Comparison of ENCODE assay signal across 22 cellular contexts in the genomic region with DNA sequence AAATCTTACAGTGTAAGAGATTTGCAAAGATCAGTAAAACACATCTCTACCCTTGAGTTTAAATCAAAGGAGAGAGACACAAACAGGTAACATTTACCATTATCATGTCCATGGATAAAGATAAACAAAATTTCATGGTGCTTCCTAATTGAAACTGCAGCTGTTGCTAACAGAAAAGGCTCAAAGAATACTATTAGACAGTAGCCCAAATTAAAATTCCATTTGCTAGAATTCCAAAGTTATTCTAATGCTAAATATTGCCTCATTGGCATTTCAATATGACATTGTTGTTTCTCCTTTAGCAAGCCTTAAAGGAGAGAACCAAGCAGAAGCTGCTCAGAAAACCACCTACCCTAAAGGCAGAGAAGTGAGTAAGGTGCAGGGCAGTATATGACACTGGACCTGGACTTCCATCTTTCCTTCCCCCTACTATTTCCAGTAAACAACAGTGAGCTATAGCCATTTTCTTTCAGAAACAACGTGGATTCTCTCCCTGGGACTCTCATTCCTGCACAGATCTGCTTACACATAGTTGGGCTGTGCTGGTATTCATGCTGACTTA. TPM values are rescaled to one million over a fixed set of nuclear protein-coding genes. Genes with fewer than 3 reads are reported as not detected.
A peak's percentile ranks its signal among the peaks of the same experiment; 100 is the strongest.
DNase-seq lines count a peak whose midpoint lies in the region; ATAC-seq, FAIRE-seq and TF ChIP-seq lines count a peak whose summit lies in the region.
"Had no signal": no experiment of that assay in that cellular context is flagged by ENCODE, and none has a peak within 500 bp of the region (broad histone marks: within the 10 kb centered on the region; RNA-seq: fewer than 3 reads in every experiment).

No MANE protein-coding gene starts in this region.

- no peak overlapping the region for H2AFZ ChIP-seq in H9 (ENCODE audit: low read length)
- no peak overlapping the region for H2AFZ ChIP-seq in H1 (ENCODE audit: low read length)
- no peak overlapping the region for H2AFZ ChIP-seq in Karpas-422 (ENCODE audit: low read length)

- POLR2A ChIA-PET in H1 (lab: Charles Lee; ENCODE audit: partially characterized antibody): interaction anchor here (0.7 to 5.9 kb wide), 12 partner anchors 8 to 97 kb away, joined by 3 to 27 read pairs (median 4); no protein-coding TSS in a partner anchor

- H3K9me3 ChIP-seq in H9 (ENCODE audit: control insufficient read depth, low read depth, low read length) (no peaks in the 10 kb centered on the region), HUES64 (ENCODE audit: insufficient read depth, low read depth, low read length) (no peaks in the 10 kb centered on the region), H1 (ENCODE audit: insufficient read depth in 2 of 2, low read depth in 1 of 2, low read length in 1 of 2) (no peaks in the 10 kb centered on the region), psoas muscle (no peaks in the 10 kb centered on the region), Karpas-422 (ENCODE audit: low read length) (no peaks in the 10 kb centered on the region)
- H3K9me3 ChIP-seq: BE2C, Peyer's patch had no signal

- peaks cover 7% of the 10 kb centered on the region for H3K79me1 ChIP-seq in H9 (ENCODE audit: insufficient read depth, low read depth, low read length, poor library complexity, severe bottlenecking)
- H3K79me1 ChIP-seq in H1 (ENCODE audit: low read depth, low read length): no peaks in the 10 kb centered on the region

- no peak overlapping the region for H3T11ph ChIP-seq in H9 (ENCODE audit: low read length)

- no peak overlapping the region for H3K18ac ChIP-seq in H9 (ENCODE audit: insufficient read length, low read depth, low read length)
- no peak overlapping the region; the same call in none of the 2 replicates for H3K18ac ChIP-seq in H1 (ENCODE audit: extremely low read depth, low read length)

- H3K4me1 ChIP-seq in H9 (ENCODE audit: insufficient read depth, low read length) (peaks cover 28% of the 10 kb centered on the region), HUES64 (ENCODE audit: insufficient read depth, low read length) (peaks cover 56% of the 10 kb centered on the region), H1 (replicated peaks in 1 of 4; ENCODE audit: control insufficient read depth in 3 of 4, insufficient read depth in 4 of 4, low read length in 3 of 4) (peaks cover 1 to 28% (median 13%) of the 10 kb centered on the region in 4 experiments; a peak in 6 of 7 replicates), psoas muscle (peaks cover 17% of the 10 kb centered on the region), Karpas-422 (ENCODE audit: low read length) (peaks cover 28% of the 10 kb centered on the region)
- H3K4me1 ChIP-seq: BE2C, Peyer's patch had no signal

- intact Hi-C loops in psoas muscle (cut with DNase I): no loop called here

- TF ChIP-seq CTCF in H9 (conservative IDR thresholded peaks at IDR 0.05) (no peak), H1 (IDR thresholded peaks at IDR 0.05; ENCODE audit: control extremely low read depth in 1 of 3, insufficient read depth in 1 of 3, low read depth in 1 of 3, low read length in 3 of 3) (no peak), psoas muscle (IDR thresholded peaks at IDR 0.05) (no peak)

- DNase-seq in H9 (no peak), H1 (ENCODE audit: low read depth in 1 of 2, low spot score in 2 of 2) (no peak), psoas muscle (no peak), Karpas-422 (no peak), EL (no peak)
- DNase-seq: BE2C; CD4-positive, CD25-positive, alpha-beta regulatory T cell; COR-L47; DMS 273 treated with DMSO at 0.1 percent for 48 hours; DND-41; NCI-H1105; NCI-H1694; NCI-H2081 treated with DMSO at 0.1 percent for 48 hours; NCI-H446 treated with DMSO at 0.1 percent for 48 hours; NCI-H69; Peyer's patch had no signal

- peaks cover 39 to 56% (median 54%) of the 10 kb centered on the region in 3 experiments; a peak in 6 of 7 replicates for H3K36me3 Mint-ChIP-seq in H9 (ENCODE audit: insufficient read depth in 1 of 3, low read depth in 3 of 3)

- H4K5ac ChIP-seq in H9 (ENCODE audit: insufficient read length, low read depth, low read length) (no peak overlapping the region), H1 (ENCODE audit: insufficient read length, low read depth, low read length) (no peak overlapping the region)

- H3K27ac ChIP-seq in H9 (ENCODE audit: insufficient read length, low read depth, low read length) (peak overlapping the region; percentile 63), HUES64 (ENCODE audit: low read depth, low read length) (peak overlapping the region; percentile 53; the same call in 1 of the 2 replicates), H1 (ENCODE audit: low read depth, low read length) (no peak overlapping the region), psoas muscle (peak overlapping the region; percentile 32), Karpas-422 (ENCODE audit: low read length) (no peak overlapping the region)
- H3K27ac ChIP-seq: Peyer's patch had no signal

- no peaks in the 10 kb centered on the region for H3K9me2 ChIP-seq in Karpas-422 (replicated peaks; ENCODE audit: insufficient read depth, low read length)

- FAIRE-seq in H1 (lab: Jason Lieb, UNC): no peak
- FAIRE-seq: A204.1, G401.6 had no signal

- H2BK12ac ChIP-seq in H9 (ENCODE audit: insufficient read length, low read depth, low read length) (no peak overlapping the region), H1 (ENCODE audit: low read depth, low read length) (no peak overlapping the region)

- H2BK120ac ChIP-seq in H9 (ENCODE audit: low read depth, low read length, poor library complexity, severe bottlenecking) (no peak overlapping the region), H1 (replicated peaks; ENCODE audit: low read depth, low read length) (no peak overlapping the region)

- H3K4me3 ChIP-seq in HUES64 (ENCODE audit: low read length) (no peak overlapping the region), H1 (ENCODE audit: extremely low read depth in 1 of 4, insufficient read depth in 2 of 4, low read depth in 3 of 4, low read length in 4 of 4) (peak overlapping the region in 1 of 4 experiments; percentile 40; a peak in 2 of 8 replicates), psoas muscle (no peak overlapping the region), Karpas-422 (ENCODE audit: low read length) (no peak overlapping the region)
- H3K4me3 ChIP-seq: Peyer's patch had no signal

- H3K27me3 Mint-ChIP-seq in H9 (ENCODE audit: low read depth): no peaks in the 10 kb centered on the region
- H3K27me3 Mint-ChIP-seq: CD4-positive, CD25-positive, alpha-beta regulatory T cell had no signal

- peak in 1 of 2 experiments; percentile 26; a peak in 1 of 3 replicates for TF ChIP-seq POLR2A in H1 (IDR thresholded peaks at IDR 0.05; ENCODE audit: control extremely low read depth in 1 of 2, low read depth in 2 of 2, low read length in 2 of 2)

- H4K20me1 ChIP-seq in H9 (ENCODE audit: control insufficient read depth, insufficient read depth, insufficient read length): no peaks in the 10 kb centered on the region
- H4K20me1 ChIP-seq in H1 (replicated peaks in 1 of 2; ENCODE audit: control insufficient read depth in 1 of 2, insufficient read depth in 2 of 2, low read length in 2 of 2): peaks cover 0 to 5% of the 10 kb centered on the region in 2 experiments
- H4K20me1 ChIP-seq in Karpas-422 (ENCODE audit: insufficient read depth, low read depth, low read length): no peaks in the 10 kb centered on the region

- H3K14ac ChIP-seq in H9 (ENCODE audit: insufficient read depth, low read length) (no peak overlapping the region), H1 (ENCODE audit: insufficient read length) (no peak overlapping the region)

- no peak overlapping the region for H3K56ac ChIP-seq in H9 (ENCODE audit: insufficient read length, low read depth, low read length)
- H3K56ac ChIP-seq in H1 (replicated peaks; ENCODE audit: insufficient read length, low read depth, low read length): no peak overlapping the region

- no peak overlapping the region for H3K9ac ChIP-seq in H9 (ENCODE audit: extremely low read depth, insufficient read length, low read length)
- no peak overlapping the region for H3K9ac ChIP-seq in HUES64 (ENCODE audit: low read depth, low read length)
- H3K9ac ChIP-seq in H1 (replicated peaks in 1 of 4; ENCODE audit: extremely low read depth in 1 of 4, low read depth in 3 of 4, low read length in 3 of 4): no peak overlapping the region
- no peak overlapping the region for H3K9ac ChIP-seq in Karpas-422 (ENCODE audit: low read length)

- WGBS in H9 (ENCODE audit: extremely low coverage, insufficient read length, low lambda C conversion rate): no CpG with 5 or more reads among the region's 1 CpG
- 13% methylated on average over 1 of the region's 1 CpG for WGBS in HUES64
- WGBS in H1 (ENCODE audit: extremely low coverage in 1 of 2, insufficient coverage in 1 of 2, insufficient read length in 1 of 2, insufficient replicate concordance in 2 of 2, low coverage in 1 of 2, low lambda C conversion rate in 2 of 2, missing lambda C conversion rate in 1 of 2), 2 experiments: 0% methylated on average over 1 of the region's 1 CpG; no CpG with 5 or more reads in 1 of the 2 experiments
- 3 to 14% (median 14%) methylated on average over 1 of the region's 1 CpG for WGBS in psoas muscle, 3 donors

- H4K91ac ChIP-seq in H9 (ENCODE audit: insufficient read length, low read depth, low read length): no peak overlapping the region
- H4K91ac ChIP-seq in H1 (replicated peaks; ENCODE audit: insufficient read length, low read length): no peak overlapping the region

- no peak overlapping the region for H2BK15ac ChIP-seq in H9 (ENCODE audit: low read depth, low read length)
- H2BK15ac ChIP-seq in H1 (ENCODE audit: low read length): no peak overlapping the region

- no peak overlapping the region for H4K8ac ChIP-seq in H9 (replicated peaks; ENCODE audit: insufficient read length, low read depth, low read length)
- no peak overlapping the region for H4K8ac ChIP-seq in H1 (ENCODE audit: extremely low read depth, insufficient read depth, low read length)

- CTCF ChIA-PET in H1 (lab: Charles Lee; ENCODE audit: partially characterized antibody): interaction anchor here (0.6 to 1.9 kb wide), 2 partner anchors 13 to 74 kb away, joined by 5 to 9 read pairs; no protein-coding TSS in a partner anchor

- H3K79me2 ChIP-seq in H9 (ENCODE audit: insufficient read depth, low read length) (peaks cover 30% of the 10 kb centered on the region; the same call in 1 of the 2 replicates), H1 (ENCODE audit: control insufficient read depth in 1 of 2, insufficient read depth in 2 of 2, low read length in 2 of 2) (peaks cover 0 to 87% of the 10 kb centered on the region in 2 experiments; a peak in 2 of 4 replicates), Karpas-422 (ENCODE audit: low read length) (peaks cover 62% of the 10 kb centered on the region)

- H3K23me2 ChIP-seq in H9 (ENCODE audit: insufficient read length, low read depth, low read length, poor library complexity, severe bottlenecking) (no peaks in the 10 kb centered on the region), H1 (ENCODE audit: low read depth, low read length) (no peaks in the 10 kb centered on the region)

- no peaks in the 10 kb centered on the region for H3K27me3 ChIP-seq in H9 (ENCODE audit: insufficient read depth, low read length)
- no peaks in the 10 kb centered on the region for H3K27me3 ChIP-seq in HUES64 (ENCODE audit: insufficient read depth, low read length)
- H3K27me3 ChIP-seq in H1 (replicated peaks in 1 of 4; ENCODE audit: control insufficient read depth in 3 of 4, extremely low read depth in 1 of 4, insufficient read depth in 3 of 4, low read length in 3 of 4): no peaks in the 10 kb centered on the region
- peaks cover 0 to 3% (median 0%) of the 10 kb centered on the region in 3 donors for H3K27me3 ChIP-seq in psoas muscle (ENCODE audit: insufficient read depth in 3 of 3, low read length in 2 of 3)
- H3K27me3 ChIP-seq in Karpas-422 (ENCODE audit: low read length): no peaks in the 10 kb centered on the region
- H3K27me3 ChIP-seq: BE2C, Peyer's patch had no signal

- H2AK5ac ChIP-seq in H9 (ENCODE audit: insufficient read length, low read length) (no peak overlapping the region), H1 (ENCODE audit: low read depth, low read length) (no peak overlapping the region)

- no peak overlapping the region for H2BK20ac ChIP-seq in H9 (ENCODE audit: low read depth, low read length, poor library complexity, severe bottlenecking)
- no peak overlapping the region for H2BK20ac ChIP-seq in H1 (ENCODE audit: low read length)

- no peak overlapping the region for H3K4ac ChIP-seq in H9 (ENCODE audit: low read depth, low read length)
- H3K4ac ChIP-seq in H1 (replicated peaks; ENCODE audit: insufficient read length, low read depth, low read length): no peak overlapping the region

- H2BK5ac ChIP-seq in H9 (ENCODE audit: insufficient read length, low read length) (no peak overlapping the region), H1 (ENCODE audit: low read depth, low read length) (peak overlapping the region; percentile 71; the same call in 1 of the 2 replicates)

- peaks cover 76% of the 10 kb centered on the region for H3K36me3 ChIP-seq in HUES64 (ENCODE audit: insufficient read depth, low read length)
- peaks cover 0 to 53% (median 14%) of the 10 kb centered on the region in 4 experiments; a peak in 6 of 8 replicates for H3K36me3 ChIP-seq in H1 (ENCODE audit: control insufficient read depth in 2 of 4, insufficient read depth in 4 of 4, low read length in 3 of 4)
- H3K36me3 ChIP-seq in psoas muscle (ENCODE audit: insufficient read depth in 1 of 2, low read depth in 1 of 2): peaks cover 0 to 29% of the 10 kb centered on the region in 2 donors
- peaks cover 12% of the 10 kb centered on the region for H3K36me3 ChIP-seq in Karpas-422 (ENCODE audit: insufficient read depth, low read length)

- H3K4me2 ChIP-seq in H9 (ENCODE audit: insufficient read depth, insufficient read length, low read length): peak overlapping the region; percentile 24
- peak overlapping the region; percentile 54 to 65 for H3K4me2 ChIP-seq in H1 (ENCODE audit: insufficient read depth in 1 of 2, low read depth in 2 of 2, low read length in 2 of 2)
- no peak overlapping the region for H3K4me2 ChIP-seq in Karpas-422 (ENCODE audit: low read depth, low read length, poor library complexity, severe bottlenecking)

- H3K23ac ChIP-seq in H9 (ENCODE audit: insufficient read length, low read depth, low read length) (no peak overlapping the region), H1 (ENCODE audit: insufficient read length) (no peak overlapping the region)

- TF ChIP-seq RAD21 in H1 (IDR thresholded peaks at IDR 0.05 in 1 of 2, conservative IDR thresholded peaks at IDR 0.05 in 1 of 2; ENCODE audit: low read depth in 2 of 2, low read length in 2 of 2): no peak

- no peak for ATAC-seq in psoas muscle
- no peak for ATAC-seq in HG02588 (IDR thresholded peaks at IDR 0.05; ENCODE audit: unreplicated experiment)

- H3K4me3 Mint-ChIP-seq in H9: peak overlapping the region; percentile 14 to 57; a peak in 4 of 5 replicates

- no peaks in the 10 kb centered on the region for H3K9me3 Mint-ChIP-seq in H9
- H3K9me3 Mint-ChIP-seq: CD4-positive, CD25-positive, alpha-beta regulatory T cell had no signal

- peaks cover 80 to 81% of the 10 kb centered on the region in 2 experiments for H3K4me1 Mint-ChIP-seq in H9

- H3K27ac Mint-ChIP-seq in H9: peak overlapping the region; percentile 80 to 95 (median 93)

- TF ChIP-seq EP300 in H1 (IDR thresholded peaks at IDR 0.05; ENCODE audit: borderline replicate concordance in 1 of 2, low read depth in 2 of 2, low read length in 2 of 2): no peak

RNA-seq across cellular contexts. Expression of a gene that starts 19.5 kb away (rescaled TPM):
- total RNA-seq in H9 (2021) (not detected in 2 replicates), psoas muscle (not detected)
- not detected for polyA plus RNA-seq in HUES64 (2013, experiment 1 of 2)
- not detected for polyA plus RNA-seq in HUES64 (2013, experiment 2 of 2)
- total RNA-seq in H1 (2021; fragmentation: NEBNext Ultra II Directional; extraction: Animal tissue kit (Norgen Biotek cat#: 25700)): not detected in 2 replicates
- polyA plus RNA-seq in H1 (2011; rRNA removed) (not detected in 2 replicates), psoas muscle (not detected)
- not detected for polyA plus RNA-seq in H1 (2011; cell fraction: cytosol; rRNA removed)
- polyA plus RNA-seq in H1 (2011; cell fraction: nucleus; rRNA removed): not detected
- polyA plus RNA-seq in H1 (2012, experiment 1 of 2): not detected in 4 replicates
- polyA plus RNA-seq in H1 (2012, experiment 2 of 2): not detected
- polyA plus RNA-seq in H1 (2013, experiment 1 of 2): not detected
- not detected for polyA plus RNA-seq in H1 (2013, experiment 2 of 2)
- polyA minus RNA-seq in H1 (2011; rRNA and poly(A)+ RNA removed): not detected in 2 replicates
- polyA minus RNA-seq in H1 (2011; cell fraction: cytosol; rRNA and poly(A)+ RNA removed): not detected
- polyA minus RNA-seq in H1 (2011; cell fraction: nucleus; rRNA and poly(A)+ RNA removed): not detected
- not detected in 2 replicates for total RNA-seq in Karpas-422 (2014; rRNA removed; shearing (Covaris generic); ENCODE audit: low replicate concordance)
- total RNA-seq: CD4-positive, CD25-positive, alpha-beta regulatory T cell; HT-29; Peyer's patch; SK-MEL-5 had no signal
- polyA plus RNA-seq: CD4-positive, CD25-positive, alpha-beta regulatory T cell had no signal

Comparison
In these comparisons a context has a peak if more than half of its experiments do, and no peak if none do; other contexts are left out.
1. H3K27ac ChIP-seq: peak in H9 (single experiment), HUES64 (single experiment) and psoas muscle (single experiment); none in H1 (single experiment) and Karpas-422 (single experiment).